Comparison of ENCODE assay signal across 15 cellular contexts in the genomic region with DNA sequence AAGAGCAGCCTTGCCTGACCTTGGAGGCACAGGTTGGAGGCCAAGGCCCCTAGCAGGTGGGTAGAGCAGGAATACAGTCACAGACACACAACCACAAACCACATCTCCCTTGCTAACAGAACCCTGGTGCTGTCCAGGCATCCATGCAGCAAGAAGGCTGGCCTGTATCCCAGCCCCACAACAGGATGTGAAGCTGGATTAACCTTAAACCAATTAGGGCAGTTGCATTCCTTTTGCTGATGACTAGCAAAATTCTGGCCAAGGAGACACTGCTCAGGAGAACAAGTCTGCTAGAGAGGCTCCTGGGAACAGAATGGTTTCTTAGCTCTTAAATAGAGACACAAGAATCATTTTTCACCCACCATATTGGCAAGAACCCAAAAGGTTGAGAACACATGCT.
DNase-seq lines count a peak whose midpoint lies in the region; ATAC-seq and TF ChIP-seq lines count a peak whose summit lies in the region.
"Had no signal": no experiment of that assay in that cellular context is flagged by ENCODE, and none has a peak within 500 bp of the region (broad histone marks: within the 10 kb centered on the region; RNA-seq: fewer than 3 reads in every experiment).

No MANE protein-coding gene starts in this region.

- BruUV-seq in PC-3 (replicated peaks; lab: Mats Ljungman, UMichigan) = no TSS peak

- no peak for TF ChIP-seq EP300 in SK-N-SH (IDR thresholded peaks at IDR 0.05; ENCODE audit: borderline replicate concordance in 1 of 2, low read depth in 1 of 2, low read length in 1 of 2)

- H3K9ac ChIP-seq in SK-N-SH (no peak overlapping the region), PC-3 (ENCODE audit: low read length) (no peak overlapping the region)

- intact Hi-C loops in PC-3 (cut with micrococcal nuclease) = loop anchor here (10.0 kb wide), 1 partner anchor 316 kb away; no protein-coding TSS in a partner anchor

- POLR2A ChIA-PET in SK-N-SH (lab: Yijun Ruan, JAX) (no interaction called here), PC-3 (lab: Charles Lee; ENCODE audit: unreplicated experiment) (interaction anchor here (0.7 kb wide), 1 partner anchor 259 kb away, joined by 3 read pairs; no protein-coding TSS in a partner anchor)

- H2AFZ ChIP-seq in SK-N-SH (ENCODE audit: low read depth) (no peak overlapping the region), PC-3 (ENCODE audit: low read length) (no peak overlapping the region)

- H3K36me3 ChIP-seq in SK-N-SH (replicated peaks in 1 of 2; ENCODE audit: control insufficient read depth in 1 of 2, insufficient read depth in 2 of 2, low read length in 1 of 2) = no peaks in the 10 kb centered on the region
- H3K36me3 ChIP-seq in PC-3 (ENCODE audit: low read depth, low read length) = no peaks in the 10 kb centered on the region
- H3K36me3 ChIP-seq: suprapubic skin had no signal

- H3F3A ChIP-seq in SK-N-SH (replicated peaks; ENCODE audit: insufficient read depth) (no peaks in the 10 kb centered on the region), PC-3 (ENCODE audit: low read length, unreplicated experiment) (no peaks in the 10 kb centered on the region)

- H3K4me2 ChIP-seq in SK-N-SH = no peak overlapping the region
- no peak overlapping the region for H3K4me2 ChIP-seq in PC-3 (ENCODE audit: low read length)

- TF ChIP-seq CTCF in SK-N-SH (IDR thresholded peaks at IDR 0.05) (no peak), PC-3 (conservative IDR thresholded peaks at IDR 0.05; ENCODE audit: low read depth, low read length) (no peak), fibroblast of mammary gland (conservative IDR thresholded peaks at IDR 0.05; ENCODE audit: control insufficient read depth, insufficient read depth, low read depth, low read length) (no peak)

- H3K4me1 Mint-ChIP-seq in stimulated activated memory B cell treated with anti-CD40 and anti-IgM and Interleukin-4, amounts not matched to agents 10 μg/mL and 1 μg/mL and 100 μg/mL, for 72 hours = peaks cover 6% of the 10 kb centered on the region

- H4K20me1 ChIP-seq in SK-N-SH (ENCODE audit: insufficient read depth) (no peaks in the 10 kb centered on the region), PC-3 (ENCODE audit: low read length) (no peaks in the 10 kb centered on the region)

- H3K4me3 Mint-ChIP-seq in stimulated activated memory B cell treated with anti-CD40 and anti-IgM and Interleukin-4, amounts not matched to agents 10 μg/mL and 1 μg/mL and 100 μg/mL, for 72 hours = no peak overlapping the region
- H3K4me3 Mint-ChIP-seq: memory B cell had no signal

- H3K4me3 ChIP-seq in SK-N-SH (ENCODE audit: low read depth in 2 of 2, low read length in 1 of 2) (no peak overlapping the region), PC-3 (ENCODE audit: low read length) (no peak overlapping the region), fibroblast of mammary gland (ENCODE audit: control insufficient read depth, low read depth, low read length) (no peak overlapping the region)
- H3K4me3 ChIP-seq: suprapubic skin had no signal

- H3K36me3 Mint-ChIP-seq in stimulated activated memory B cell treated with anti-CD40 and anti-IgM and Interleukin-4, amounts not matched to agents 10 μg/mL and 1 μg/mL and 100 μg/mL, for 72 hours = peaks cover 5% of the 10 kb centered on the region

- DNase-seq in SK-N-SH = no peak
- peak; percentile 39 for DNase-seq in PC-3
- peak; percentile 93 for DNase-seq in fibroblast of mammary gland (ENCODE audit: low read depth)
- DNase-seq in NCI-H2081 treated with DMSO at 0.1 percent for 48 hours (lab: John Stamatoyannopoulos, UW) = no peak
- DNase-seq in iPS-NIHi11 (ENCODE audit: low spot score) = no peak
- DNase-seq: 8988T; activated naive CD4-positive, alpha-beta T cell treated with Interleukin-2 at 50 U/mL for 16 hours; DMS79; hippocampal formation; NCI-H1417 treated with DMSO at 0.1 percent for 48 hours had no signal

- H3K9me3 Mint-ChIP-seq in stimulated activated memory B cell treated with anti-CD40 and anti-IgM and Interleukin-4, amounts not matched to agents 10 μg/mL and 1 μg/mL and 100 μg/mL, for 72 hours = peaks cover 7% of the 10 kb centered on the region

- H3K27ac Mint-ChIP-seq in stimulated activated memory B cell treated with anti-CD40 and anti-IgM and Interleukin-4, amounts not matched to agents 10 μg/mL and 1 μg/mL and 100 μg/mL, for 72 hours = peak overlapping the region; percentile 11
- H3K27ac Mint-ChIP-seq: memory B cell had no signal

- no peaks in the 10 kb centered on the region for H3K9me3 ChIP-seq in SK-N-SH
- no peaks in the 10 kb centered on the region for H3K9me3 ChIP-seq in PC-3 (ENCODE audit: low read length)
- H3K9me3 ChIP-seq: suprapubic skin had no signal

- peaks cover 1% of the 10 kb centered on the region; the same call in 1 of the 2 replicates for H3K27me3 ChIP-seq in SK-N-SH (ENCODE audit: insufficient read depth)
- no peaks in the 10 kb centered on the region for H3K27me3 ChIP-seq in PC-3 (ENCODE audit: low read length)
- H3K27me3 ChIP-seq: suprapubic skin had no signal

- peak; percentile 44 for ATAC-seq in SK-N-SH treated with all-trans-retinoic acid at 6 μM for 48 hours
- ATAC-seq in PC-3 = no peak
- no peak for ATAC-seq in stimulated activated memory B cell treated with anti-CD40 and anti-IgM and Interleukin-4, amounts not matched to agents 10 μg/mL and 1 μg/mL and 100 μg/mL, for 72 hours
- no peak for ATAC-seq in HG03354 (IDR thresholded peaks at IDR 0.05; ENCODE audit: poor library complexity, severe bottlenecking, unreplicated experiment)

- H3K27me3 Mint-ChIP-seq in stimulated activated memory B cell treated with anti-CD40 and anti-IgM and Interleukin-4, amounts not matched to agents 10 μg/mL and 1 μg/mL and 100 μg/mL, for 72 hours = no peaks in the 10 kb centered on the region

- CTCF ChIA-PET in SK-N-SH (lab: Yijun Ruan, JAX) = interaction anchor here (0.9 to 9.7 kb wide), 17 partner anchors 11 to 756 kb away, joined by 3 to 137 read pairs (median 7); a partner anchor contains a TSS
- CTCF ChIA-PET in PC-3 (lab: Charles Lee) = no interaction called here

- H3K4me1 ChIP-seq in SK-N-SH (ENCODE audit: control insufficient read depth in 1 of 2, insufficient read depth in 2 of 2, low read depth in 1 of 2, low read length in 1 of 2) (peaks cover 16 to 17% of the 10 kb centered on the region in 2 experiments; a peak in 3 of 4 replicates), PC-3 (ENCODE audit: insufficient read depth, low read length) (peaks cover 50% of the 10 kb centered on the region)

- H3K79me2 ChIP-seq in SK-N-SH (ENCODE audit: insufficient read depth) (no peaks in the 10 kb centered on the region), PC-3 (ENCODE audit: low read length) (no peaks in the 10 kb centered on the region)

- TF ChIP-seq RAD21 in SK-N-SH (IDR thresholded peaks at IDR 0.05; ENCODE audit: low read length) = no peak

- no peak overlapping the region; a peak in 1 of 4 replicates for H3K27ac ChIP-seq in SK-N-SH (ENCODE audit: low read depth in 2 of 2, low read length in 1 of 2)
- H3K27ac ChIP-seq in PC-3 (ENCODE audit: low read length) = no peak overlapping the region
- H3K27ac ChIP-seq: suprapubic skin had no signal

- no peaks in the 10 kb centered on the region for H3K9me2 ChIP-seq in SK-N-SH
- no peaks in the 10 kb centered on the region for H3K9me2 ChIP-seq in PC-3 (replicated peaks; ENCODE audit: low read length)

TF ChIP-seq in SK-N-SH treated with all-trans-retinoic acid at 6 μM for 48 hours, 23 proteins besides CTCF, POLR2A, EP300 and RAD21:
- TF ChIP-seq ESRRG (CRISPR knock-in tag; IDR thresholded peaks at IDR 0.05) (no peak), SNAI2 (CRISPR knock-in tag; IDR thresholded peaks at IDR 0.05) (no peak)
- TF ChIP-seq, protein P1, sequence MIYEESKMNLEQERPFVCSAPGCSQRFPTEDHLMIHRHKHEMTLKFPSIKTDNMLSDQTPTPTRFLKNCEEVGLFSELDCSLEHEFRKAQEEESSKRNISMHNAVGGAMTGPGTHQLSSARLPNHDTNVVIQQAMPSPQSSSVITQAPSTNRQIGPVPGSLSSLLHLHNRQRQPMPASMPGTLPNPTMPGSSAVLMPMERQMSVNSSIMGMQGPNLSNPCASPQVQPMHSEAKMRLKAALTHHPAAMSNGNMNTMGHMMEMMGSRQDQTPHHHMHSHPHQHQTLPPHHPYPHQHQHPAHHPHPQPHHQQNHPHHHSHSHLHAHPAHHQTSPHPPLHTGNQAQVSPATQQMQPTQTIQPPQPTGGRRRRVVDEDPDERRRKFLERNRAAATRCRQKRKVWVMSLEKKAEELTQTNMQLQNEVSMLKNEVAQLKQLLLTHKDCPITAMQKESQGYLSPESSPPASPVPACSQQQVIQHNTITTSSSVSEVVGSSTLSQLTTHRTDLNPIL (CRISPR knock-in tag; IDR thresholded peaks at IDR 0.05; ENCODE audit: low read depth) = no peak

TF ChIP-seq in SK-N-SH, 30 proteins besides CTCF, POLR2A, EP300 and RAD21:
- TF ChIP-seq NRF1 (IDR thresholded peaks at IDR 0.05; ENCODE audit: low read depth, low read length) (no peak), GATA2 (CRISPR knock-in tag; IDR thresholded peaks at IDR 0.05) (no peak), POLR2AphosphoS5 (IDR thresholded peaks at IDR 0.05; ENCODE audit: low read depth, low read length) (no peak), EZH2phosphoT487 (IDR thresholded peaks at IDR 0.05; ENCODE audit: borderline replicate concordance, low read depth) (no peak), NFIC (IDR thresholded peaks at IDR 0.05; ENCODE audit: borderline replicate concordance) (no peak), JUND (IDR thresholded peaks at IDR 0.05) (no peak)

Comparison
In these comparisons a context has a peak if more than half of its experiments do, and no peak if none do; other contexts are left out.
1. DNase-seq: peak in PC-3 (single experiment) and fibroblast of mammary gland (single experiment); none in SK-N-SH (single experiment), NCI-H2081 treated with DMSO at 0.1 percent for 48 hours (single experiment) and iPS-NIHi11 (single experiment).